1 cellular context compared by ENCODE assay signal in genomic region chr5:1216211-1216917, GRCh38.
TF ChIP-seq lines count a peak whose summit lies in the region.

No MANE protein-coding gene starts in this region.

TF ChIP-seq in H1, 55 proteins besides CTCF, POLR2A, EP300 and RAD21:
- TF ChIP-seq TEAD4 (IDR thresholded peaks at IDR 0.05; ENCODE audit: low read depth, low read length): no peak
- no peak for TF ChIP-seq KDM4A (IDR thresholded peaks at IDR 0.05; ENCODE audit: low read depth, low read length, severe bottlenecking)
- TF ChIP-seq TAF7 (optimal IDR thresholded peaks at IDR 0.05; ENCODE audit: borderline replicate concordance, low read depth, low read length): no peak
- no peak for TF ChIP-seq SAP30 (IDR thresholded peaks at IDR 0.05; ENCODE audit: insufficient read depth, insufficient replicate concordance, low read length)
- no peak for TF ChIP-seq MAX (IDR thresholded peaks at IDR 0.05)
- no peak for TF ChIP-seq CHD1 (IDR thresholded peaks at IDR 0.05; ENCODE audit: low read depth, low read length)
- TF ChIP-seq FOSL1 (IDR thresholded peaks at IDR 0.05; ENCODE audit: insufficient read depth, low read depth, low read length): no peak
- no peak for TF ChIP-seq GTF2F1 (IDR thresholded peaks at IDR 0.05; ENCODE audit: borderline replicate concordance, low read depth, low read length)
